In the genomic region with DNA sequence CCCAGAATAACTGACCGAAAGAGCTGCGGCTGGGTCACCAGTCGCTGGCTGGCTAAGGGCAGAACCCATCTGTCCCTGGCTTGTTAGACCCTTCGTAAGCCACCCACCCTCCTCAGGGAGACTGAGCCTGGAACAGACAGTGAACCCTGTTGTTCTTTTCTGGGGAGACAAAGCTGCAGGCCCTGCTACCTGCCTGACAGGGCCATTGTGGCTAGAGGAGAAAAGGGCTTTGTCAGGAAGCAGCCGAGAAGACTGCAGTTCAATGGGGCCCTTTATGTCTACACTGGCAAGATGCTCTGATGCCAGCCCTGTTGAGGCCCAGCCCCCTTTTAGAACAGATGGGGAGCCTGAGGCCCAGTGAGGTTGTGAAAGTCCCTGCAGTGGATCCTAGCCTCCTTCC, we compare ENCODE assay signal across 29 cellular contexts. TPM values are rescaled to one million over a fixed set of nuclear protein-coding genes. Genes with fewer than 3 reads are reported as not detected.
DNase-seq lines count a peak whose midpoint lies in the region; TF ChIP-seq lines count a peak whose summit lies in the region.
"Had no signal": no experiment of that assay in that cellular context is flagged by ENCODE, and none has a peak within 500 bp of the region (broad histone marks: within the 10 kb centered on the region; RNA-seq: fewer than 3 reads in every experiment).

No MANE protein-coding gene starts in this region.

- intact Hi-C loops in dorsolateral prefrontal cortex (cut with DNase I) = no loop called here

- H3K27me3 ChIP-seq in dorsolateral prefrontal cortex = peaks cover 0 to 15% (median 0%) of the 10 kb centered on the region in 45 donors
- H3K27me3 ChIP-seq: vagina had no signal

- peak in 3 of 56 donors; percentile 8 to 14 (median 10) for TF ChIP-seq CTCF in dorsolateral prefrontal cortex (IDR thresholded peaks at IDR 0.05 in 54 of 56, conservative IDR thresholded peaks at IDR 0.05 in 2 of 56; ENCODE audit: low read depth in 1 of 56, partially characterized antibody in 56 of 56)

- DNase-seq in DMS 273 (lab: John Stamatoyannopoulos, UW; ENCODE audit: unreplicated experiment) (peak; percentile 12), DMS 273 treated with DMSO at 0.1 percent for 48 hours (lab: John Stamatoyannopoulos, UW) (no peak), dorsolateral prefrontal cortex (peak; percentile 16 to 93 (median 85)), midbrain (lab: John Stamatoyannopoulos, UW) (peak; percentile 93), superior temporal gyrus (ENCODE audit: extremely low spot score) (peak; percentile 97), GF-D8 (lab: John Stamatoyannopoulos, UW) (no peak), MV-4-11 (lab: John Stamatoyannopoulos, UW) (no peak)
- DNase-seq in activated CD4-positive, alpha-beta T cell treated with anti-CD3 and anti-CD28 coated beads for 1 hour = no peak
- DNase-seq: activated CD4-positive, alpha-beta T cell treated with anti-CD3 and anti-CD28 coated beads for 4 hours; activated naive CD4-positive, alpha-beta T cell treated with anti-CD3 and anti-CD28 coated beads for 36 hours; activated T-cell treated with anti-CD3 and anti-CD28 coated beads, Interleukin-2, amount 50 U/mL, for 72 hours; CD4-positive, alpha-beta memory T cell; colonic mucosa; endodermal cell; KG1; left ventricle myocardium inferior; MG63; naive thymus-derived CD8-positive, alpha-beta T cell; NCI-H2029 treated with DMSO at 0.1 percent for 48 hours; NCI-H526; NK-92 treated with Interleukin-12 subunit alpha and Interleukin-12 subunit beta, amount 100 ng/mL, for 24 hours; PC-3; stimulated activated CD4-positive, alpha-beta T cell treated with anti-CD3 and anti-CD28 coated beads, Interleukin-4, amount 100 ng/mL, for 24 hours had no signal

- H3K4me3 ChIP-seq in dorsolateral prefrontal cortex = peak overlapping the region in 20 of 59 donors; percentile 6 to 37 (median 22)
- H3K4me3 ChIP-seq: adrenal gland, colonic mucosa, hepatocyte, left ventricle myocardium inferior, MG63, vagina had no signal

- peak overlapping the region in 58 of 59 donors; percentile 80 to 99 (median 94) for H3K27ac ChIP-seq in dorsolateral prefrontal cortex
- H3K27ac ChIP-seq: 22Rv1, adrenal gland, colonic mucosa, hepatocyte, left ventricle myocardium inferior, vagina had no signal

RNA-seq across cellular contexts. Expression of gene NIPAL4, which starts 3.7 kb away (rescaled TPM):
- 10 to 100 TPM in 26 of 120 experiments, 1 to 10 TPM in 91, under 1 TPM in 3; 0.45 to 25.9 (median 6.0) TPM for total RNA-seq in dorsolateral prefrontal cortex
- total RNA-seq: CD4-positive, alpha-beta memory T cell; endodermal cell; left ventricle myocardium inferior; progenitor cell of endocrine pancreas; Right ventricle myocardium inferior had no signal

Comparison
In these comparisons a context has a peak if more than half of its experiments do, and no peak if none do; other contexts are left out.
1. DNase-seq: peak in DMS 273 (single experiment), dorsolateral prefrontal cortex (10 of 10), midbrain (single experiment) and superior temporal gyrus (single experiment); none in DMS 273 treated with DMSO at 0.1 percent for 48 hours (single experiment), GF-D8 (single experiment), activated CD4-positive, alpha-beta T cell treated with anti-CD3 and anti-CD28 coated beads for 1 hour (single experiment) and MV-4-11 (single experiment).